1 cellular context compared by ENCODE assay signal in genomic region chr5:140576776-140577201, GRCh38.
TF ChIP-seq lines count a peak whose summit lies in the region.

No MANE protein-coding gene starts in this region.

TF ChIP-seq in GM12891, 5 proteins besides CTCF, POLR2A, EP300 and RAD21:
- TF ChIP-seq SPI1 (IDR thresholded peaks at IDR 0.05; ENCODE audit: low read depth, low read length): no peak
